In genomic region chr15:63107895-63108546, GRCh38 we compare ENCODE assay signal across 1 cellular context.
TF ChIP-seq lines count a peak whose summit lies in the region.

No MANE protein-coding gene starts in this region.

TF ChIP-seq in HepG2, 621 proteins besides CTCF, POLR2A, EP300 and RAD21 (continued from another document and continues in another):
- TF ChIP-seq ZBTB40 (IDR thresholded peaks at IDR 0.05) (no peak), ZBTB40 (CRISPR knock-in tag; IDR thresholded peaks at IDR 0.05) (no peak), TCF7L2 (IDR thresholded peaks at IDR 0.05; ENCODE audit: low read depth, low read length) (0 out of 2 replicates have a peak, but pooled peaks have one; percentile 24), HNF1A (IDR thresholded peaks at IDR 0.05; ENCODE audit: low read depth) (no peak; the same call in 1 of the 2 replicates), HNF1A (CRISPR knock-in tag; IDR thresholded peaks at IDR 0.05; ENCODE audit: borderline replicate concordance) (no peak; the same call in 1 of the 2 replicates), AGO2 (optimal IDR thresholded peaks at IDR 0.05; ENCODE audit: low read depth, low read length) (no peak), THAP8 (CRISPR knock-in tag; IDR thresholded peaks at IDR 0.05; ENCODE audit: borderline replicate concordance) (no peak), PAX8 (CRISPR knock-in tag; IDR thresholded peaks at IDR 0.05; ENCODE audit: borderline replicate concordance) (no peak), KLF9 (CRISPR knock-in tag; IDR thresholded peaks at IDR 0.05; ENCODE audit: low read depth) (no peak), RELA (CRISPR knock-in tag; IDR thresholded peaks at IDR 0.05) (0 out of 2 replicates have a peak, but pooled peaks have one; percentile 28), KDM5B (CRISPR knock-in tag; IDR thresholded peaks at IDR 0.05; ENCODE audit: borderline replicate concordance) (0 out of 2 replicates have a peak, but pooled peaks have one; percentile 15), ZBED4 (CRISPR knock-in tag; IDR thresholded peaks at IDR 0.05; ENCODE audit: borderline replicate concordance) (no peak), CBX1 (IDR thresholded peaks at IDR 0.05; ENCODE audit: low read depth) (no peak), ZNF75D (CRISPR knock-in tag; IDR thresholded peaks at IDR 0.05; ENCODE audit: borderline replicate concordance) (no peak), BORCS8-MEF2B (CRISPR knock-in tag; IDR thresholded peaks at IDR 0.05) (no peak), MIER3 (CRISPR knock-in tag; IDR thresholded peaks at IDR 0.05; ENCODE audit: borderline replicate concordance) (peak; percentile 77; the same call in 1 of the 2 replicates), NCOA5 (CRISPR knock-in tag; IDR thresholded peaks at IDR 0.05) (no peak), SOX6 (IDR thresholded peaks at IDR 0.05) (no peak), SOX6 (CRISPR knock-in tag; IDR thresholded peaks at IDR 0.05) (peak; percentile 93), ZNF232 (CRISPR knock-in tag; IDR thresholded peaks at IDR 0.05; ENCODE audit: borderline replicate concordance) (peak; percentile 43; the same call in 1 of the 2 replicates), ZNF362 (CRISPR knock-in tag; IDR thresholded peaks at IDR 0.05; ENCODE audit: borderline replicate concordance) (peak; percentile 33; the same call in 1 of the 2 replicates), LCORL (IDR thresholded peaks at IDR 0.05) (peak; percentile 82; the same call in 1 of the 2 replicates), LCORL (CRISPR knock-in tag; IDR thresholded peaks at IDR 0.05) (peak; percentile 98; the same call in 1 of the 2 replicates), ETV6 (CRISPR knock-in tag; conservative IDR thresholded peaks at IDR 0.05) (no peak), ARID4A (CRISPR knock-in tag; IDR thresholded peaks at IDR 0.05; ENCODE audit: borderline replicate concordance) (peak; percentile 40; the same call in 1 of the 2 replicates), FOXP4 (CRISPR knock-in tag; IDR thresholded peaks at IDR 0.05) (peak; percentile 64), MAF1 (CRISPR knock-in tag; IDR thresholded peaks at IDR 0.05; ENCODE audit: borderline replicate concordance) (no peak)
